Comparison of ENCODE assay signal across 21 cellular contexts in the genomic region with DNA sequence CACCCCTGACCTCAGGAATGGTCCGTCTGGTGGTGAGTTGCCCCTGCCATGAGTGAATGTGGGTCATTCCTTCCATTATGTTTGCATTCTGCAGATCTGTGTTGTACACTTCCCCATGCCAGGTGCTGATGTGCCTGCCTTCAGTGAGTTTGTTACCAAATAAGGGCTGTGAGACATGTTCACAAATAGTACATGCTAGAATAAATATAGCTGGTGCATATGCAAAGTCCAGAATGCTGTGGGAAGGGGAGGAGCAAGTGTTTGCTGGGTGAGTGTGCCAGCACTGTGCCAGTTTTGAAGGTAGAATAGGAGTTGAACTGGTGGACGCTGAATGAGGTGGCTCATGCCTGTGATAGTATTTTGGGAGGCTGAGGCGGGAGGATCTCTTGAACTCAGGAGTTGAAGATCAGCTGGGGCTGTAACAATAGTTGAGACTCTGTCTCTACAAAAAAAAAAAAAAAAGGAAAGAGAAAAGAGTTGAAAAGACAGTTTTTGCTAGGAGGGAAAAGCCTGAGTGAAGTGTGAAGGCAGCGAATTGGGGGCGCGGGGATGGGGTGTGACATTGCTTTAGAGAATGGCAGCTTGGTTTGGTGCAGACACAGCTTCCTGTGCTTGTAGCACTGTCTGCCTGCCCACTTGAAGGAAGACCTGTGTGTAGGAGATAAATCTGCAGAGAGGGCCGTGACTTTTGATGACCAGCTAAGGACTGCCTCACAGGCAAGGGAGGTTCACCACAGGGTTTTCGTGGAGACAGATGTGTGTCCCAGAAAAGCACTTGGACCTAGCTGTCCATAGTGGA.
DNase-seq lines count a peak whose midpoint lies in the region; ATAC-seq and TF ChIP-seq lines count a peak whose summit lies in the region.
"Had no signal": no experiment of that assay in that cellular context is flagged by ENCODE, and none has a peak within 500 bp of the region (broad histone marks: within the 10 kb centered on the region; RNA-seq: fewer than 3 reads in every experiment).

No MANE protein-coding gene starts in this region.

- no peak overlapping the region for H3K4me3 Mint-ChIP-seq in natural killer cell
- no peak overlapping the region for H3K4me3 Mint-ChIP-seq in progenitor cell of endocrine pancreas (ENCODE audit: low read depth)
- H3K4me3 Mint-ChIP-seq: activated naive CD4-positive, alpha-beta T cell treated with anti-CD3 and anti-CD28 coated beads, Interleukin-2, amount 50 U/mL, for 24 hours; CD4-positive, alpha-beta memory T cell; memory B cell; naive thymus-derived CD8-positive, alpha-beta T cell had no signal

- peaks cover 0 to 2% of the 10 kb centered on the region in 2 donors for H3K27me3 Mint-ChIP-seq in natural killer cell (ENCODE audit: low read depth in 2 of 2)
- H3K27me3 Mint-ChIP-seq in progenitor cell of endocrine pancreas, result peaks cover 22% of the 10 kb centered on the region

- H3K36me3 Mint-ChIP-seq in natural killer cell (no peaks in the 10 kb centered on the region), progenitor cell of endocrine pancreas (ENCODE audit: insufficient read depth) (no peaks in the 10 kb centered on the region)
- H3K36me3 Mint-ChIP-seq: activated naive CD4-positive, alpha-beta T cell treated with anti-CD3 and anti-CD28 coated beads, Interleukin-2, amount 50 U/mL, for 24 hours; CD4-positive, alpha-beta memory T cell; memory B cell; naive thymus-derived CD8-positive, alpha-beta T cell had no signal

- ATAC-seq in natural killer cell, result peak; percentile 74 to 97 (median 82)
- ATAC-seq: naive thymus-derived CD8-positive, alpha-beta T cell had no signal

- peak overlapping the region in 3 of 11 experiments; percentile 2 to 44 (median 36); a peak in 2 of 22 replicates for H3K9ac ChIP-seq in BLaER1 treated with 17β-estradiol and CSF1 and Interleukin-3, amounts not matched to agents 10 nM and 100 nM

- H3K27ac Mint-ChIP-seq in natural killer cell (peak overlapping the region; percentile 5 to 69), progenitor cell of endocrine pancreas (no peak overlapping the region)
- H3K27ac Mint-ChIP-seq: activated naive CD4-positive, alpha-beta T cell treated with anti-CD3 and anti-CD28 coated beads, Interleukin-2, amount 50 U/mL, for 24 hours; CD4-positive, alpha-beta memory T cell; memory B cell; naive thymus-derived CD8-positive, alpha-beta T cell had no signal

- no peaks in the 10 kb centered on the region for H3K9me3 Mint-ChIP-seq in natural killer cell
- peaks cover 3% of the 10 kb centered on the region for H3K9me3 Mint-ChIP-seq in progenitor cell of endocrine pancreas (ENCODE audit: low read depth)
- H3K9me3 Mint-ChIP-seq: activated naive CD4-positive, alpha-beta T cell treated with anti-CD3 and anti-CD28 coated beads, Interleukin-2, amount 50 U/mL, for 24 hours; naive thymus-derived CD8-positive, alpha-beta T cell had no signal

- no peaks in the 10 kb centered on the region for H3K27me3 ChIP-seq in BLaER1 treated with 17β-estradiol and CSF1 and Interleukin-3, amounts not matched to agents 10 nM and 100 nM
- peaks cover 15% of the 10 kb centered on the region for H3K27me3 ChIP-seq in MG63
- no peaks in the 10 kb centered on the region for H3K27me3 ChIP-seq in WERI-Rb-1 (ENCODE audit: insufficient read depth, low read depth, severe bottlenecking)

- peak overlapping the region in 4 of 11 experiments; percentile 18 to 44 (median 32); a peak in 5 of 22 replicates for H3K27ac ChIP-seq in BLaER1 treated with 17β-estradiol and CSF1 and Interleukin-3, amounts not matched to agents 10 nM and 100 nM
- no peak overlapping the region; the same call in 1 of the 2 replicates for H3K27ac ChIP-seq in WERI-Rb-1
- H3K27ac ChIP-seq: HL-60, VCaP had no signal

- H3K36me3 ChIP-seq in BLaER1 treated with 17β-estradiol and CSF1 and Interleukin-3, amounts not matched to agents 10 nM and 100 nM, result no peaks in the 10 kb centered on the region; a peak in 1 of 22 replicates
- no peaks in the 10 kb centered on the region for H3K36me3 ChIP-seq in MG63
- no peaks in the 10 kb centered on the region for H3K36me3 ChIP-seq in WERI-Rb-1

- intact Hi-C loops in natural killer cell (cut with micrococcal nuclease), result no loop called here

- DNase-seq in MG63 (peak; percentile 40), WERI-Rb-1 (peak; percentile 26), natural killer cell (no peak), iPS-NIHi11 (ENCODE audit: low spot score) (no peak), AG20443 (ENCODE audit: low spot score) (no peak), progenitor cell of endocrine pancreas (ENCODE audit: low spot score, unreplicated experiment) (no peak)
- no peak for DNase-seq in stimulated activated CD4-positive, alpha-beta T cell treated with anti-CD3 and anti-CD28 coated beads, Interleukin-15, amount 100 ng/mL, for 24 hours
- DNase-seq: activated CD4-positive, alpha-beta T cell treated with anti-CD3 and anti-CD28 coated beads, Interleukin-2, amount 50 U/mL, for 4 hours; CD4-positive, alpha-beta memory T cell; DMS53; NCI-H1930; NCI-H345; RPMI8226; stimulated activated CD4-positive, alpha-beta T cell treated with anti-CD3 and anti-CD28 coated beads, Interleukin-4, amount 100 ng/mL, for 4 hours had no signal

- H3K4me1 ChIP-seq in BLaER1 treated with 17β-estradiol and CSF1 and Interleukin-3, amounts not matched to agents 10 nM and 100 nM, result peaks cover 27 to 63% (median 54%) of the 10 kb centered on the region in 10 experiments

- H4K20me1 ChIP-seq in BLaER1 treated with 17β-estradiol and CSF1 and Interleukin-3, amounts not matched to agents 10 nM and 100 nM, result no peaks in the 10 kb centered on the region

- peak overlapping the region in 9 of 11 experiments; percentile 9 to 73 (median 50); a peak in 16 of 22 replicates for H3K4me2 ChIP-seq in BLaER1 treated with 17β-estradiol and CSF1 and Interleukin-3, amounts not matched to agents 10 nM and 100 nM

- peaks cover 22 to 29% of the 10 kb centered on the region in 2 donors for H3K4me1 Mint-ChIP-seq in natural killer cell
- H3K4me1 Mint-ChIP-seq in progenitor cell of endocrine pancreas (ENCODE audit: low read depth), result no peaks in the 10 kb centered on the region
- H3K4me1 Mint-ChIP-seq: activated naive CD4-positive, alpha-beta T cell treated with anti-CD3 and anti-CD28 coated beads, Interleukin-2, amount 50 U/mL, for 24 hours; CD4-positive, alpha-beta memory T cell had no signal

- H3K4me3 ChIP-seq in BLaER1 treated with 17β-estradiol and CSF1 and Interleukin-3, amounts not matched to agents 10 nM and 100 nM, result no peak overlapping the region
- no peak overlapping the region for H3K4me3 ChIP-seq in MG63
- no peak overlapping the region for H3K4me3 ChIP-seq in WERI-Rb-1 (ENCODE audit: low read depth, low read length)
- H3K4me3 ChIP-seq: skin epidermis had no signal

- no peak for TF ChIP-seq CTCF in WERI-Rb-1 (IDR thresholded peaks at IDR 0.05; ENCODE audit: low read depth, low read length)
- no peak for TF ChIP-seq CTCF in natural killer cell (IDR thresholded peaks at IDR 0.05)
- no peak for TF ChIP-seq CTCF in progenitor cell of endocrine pancreas (IDR thresholded peaks at IDR 0.05; ENCODE audit: unreplicated experiment)

- no peaks in the 10 kb centered on the region; a peak in 1 of 22 replicates for H3K9me3 ChIP-seq in BLaER1 treated with 17β-estradiol and CSF1 and Interleukin-3, amounts not matched to agents 10 nM and 100 nM (replicated peaks in 1 of 11)
- H3K9me3 ChIP-seq in MG63 (no peaks in the 10 kb centered on the region), WERI-Rb-1 (ENCODE audit: severe bottlenecking) (no peaks in the 10 kb centered on the region)

Comparison
In these comparisons a context has a peak if more than half of its experiments do, and no peak if none do; other contexts are left out.
1. DNase-seq: peak in MG63 (single experiment) and WERI-Rb-1 (single experiment); none in natural killer cell (single experiment), iPS-NIHi11 (single experiment), stimulated activated CD4-positive, alpha-beta T cell treated with anti-CD3 and anti-CD28 coated beads, Interleukin-15, amount 100 ng/mL, for 24 hours (single experiment), AG20443 (single experiment) and progenitor cell of endocrine pancreas (single experiment).